12 cellular contexts compared by ENCODE assay signal in genomic region chr19:15265214-15265613, GRCh38. TPM values are rescaled to one million over a fixed set of nuclear protein-coding genes. Genes with fewer than 3 reads are reported as not detected.
A peak's percentile ranks its signal among the peaks of the same experiment; 100 is the strongest.
DNase-seq lines count a peak whose midpoint lies in the region; ATAC-seq and TF ChIP-seq lines count a peak whose summit lies in the region.
"Had no signal": no experiment of that assay in that cellular context is flagged by ENCODE, and none has a peak within 500 bp of the region (broad histone marks: within the 10 kb centered on the region; RNA-seq: fewer than 3 reads in every experiment).

No MANE protein-coding gene starts in this region.

- no peaks in the 10 kb centered on the region for H3K9me3 Mint-ChIP-seq in activated T-cell treated with anti-CD3 and anti-CD28 coated beads, Interleukin-2, amount 50 U/mL, for 72 hours
- H3K9me3 Mint-ChIP-seq in endothelial cell (ENCODE audit: unreplicated experiment) = no peaks in the 10 kb centered on the region
- H3K9me3 Mint-ChIP-seq in osteocyte (ENCODE audit: unreplicated experiment) = no peaks in the 10 kb centered on the region
- H3K9me3 Mint-ChIP-seq: type B pancreatic cell had no signal

- H3K4me3 Mint-ChIP-seq in activated T-cell treated with anti-CD3 and anti-CD28 coated beads, Interleukin-2, amount 50 U/mL, for 72 hours = no peak overlapping the region
- H3K4me3 Mint-ChIP-seq in endothelial cell (ENCODE audit: unreplicated experiment) (peak overlapping the region; percentile 62), osteocyte (ENCODE audit: unreplicated experiment) (no peak overlapping the region), T-helper 17 cell (no peak overlapping the region)
- H3K4me3 Mint-ChIP-seq: type B pancreatic cell had no signal

- 67 to 75% methylated on average over 15 to 16 of the region's 16 CpGs for WGBS in tibial nerve, 2 donors

- peak overlapping the region; percentile 58 for H3K27ac Mint-ChIP-seq in activated T-cell treated with anti-CD3 and anti-CD28 coated beads, Interleukin-2, amount 50 U/mL, for 72 hours
- H3K27ac Mint-ChIP-seq in endothelial cell (ENCODE audit: unreplicated experiment) (peak overlapping the region; percentile 48), osteocyte (ENCODE audit: unreplicated experiment) (peak overlapping the region; percentile 90), T-helper 17 cell (no peak overlapping the region)
- H3K27ac Mint-ChIP-seq: type B pancreatic cell had no signal

- no peak for TF ChIP-seq EP300 in tibial nerve (IDR thresholded peaks at IDR 0.05)

- peaks cover 4 to 83% (median 9%) of the 10 kb centered on the region in 3 donors for H3K36me3 ChIP-seq in tibial nerve

- peak overlapping the region; percentile 16 to 82 (median 67) for H3K27ac ChIP-seq in tibial nerve

- H3K9me3 ChIP-seq in tibial nerve (no peaks in the 10 kb centered on the region), T-helper 17 cell (ENCODE audit: control insufficient read depth, low read length, poor library complexity, severe bottlenecking) (no peaks in the 10 kb centered on the region)

- peaks cover 19% of the 10 kb centered on the region for H3K4me1 Mint-ChIP-seq in activated T-cell treated with anti-CD3 and anti-CD28 coated beads, Interleukin-2, amount 50 U/mL, for 72 hours (ENCODE audit: low read depth)
- H3K4me1 Mint-ChIP-seq in endothelial cell (ENCODE audit: unreplicated experiment) (no peaks in the 10 kb centered on the region), osteocyte (ENCODE audit: unreplicated experiment) (peaks cover 63% of the 10 kb centered on the region), T-helper 17 cell (peaks cover 21% of the 10 kb centered on the region)

- H3K36me3 Mint-ChIP-seq in activated T-cell treated with anti-CD3 and anti-CD28 coated beads, Interleukin-2, amount 50 U/mL, for 72 hours (ENCODE audit: insufficient read depth in 2 of 2) = peaks cover 2 to 29% of the 10 kb centered on the region in 2 donors
- H3K36me3 Mint-ChIP-seq in endothelial cell (ENCODE audit: low read depth, unreplicated experiment) (peaks cover 52% of the 10 kb centered on the region), osteocyte (ENCODE audit: unreplicated experiment) (peaks cover 61% of the 10 kb centered on the region), T-helper 17 cell (ENCODE audit: low read depth) (peaks cover 7% of the 10 kb centered on the region)

- H3K4me3 ChIP-seq in tibial nerve = no peak overlapping the region

- peaks cover 15 to 80% (median 47%) of the 10 kb centered on the region in 4 donors for H3K4me1 ChIP-seq in tibial nerve

- H3K27me3 ChIP-seq in tibial nerve = no peaks in the 10 kb centered on the region

- no peak for DNase-seq in activated T-cell treated with anti-CD3 and anti-CD28 coated beads, Interleukin-2, amount 50 U/mL, for 72 hours
- DNase-seq in activated T-cell treated with anti-CD3 and anti-CD28 coated beads, Interleukin-2, amount 50 U/mL, for 1 hour = no peak
- DNase-seq in endothelial cell (ENCODE audit: low spot score) (no peak), osteocyte (ENCODE audit: extremely low spot score, unreplicated experiment) (no peak), tibial nerve (ENCODE audit: low spot score in 2 of 2) (no peak), T-helper 17 cell (no peak)
- no peak for DNase-seq in central memory CD4-positive, alpha-beta T cell
- DNase-seq: activated naive CD4-positive, alpha-beta T cell treated with Interleukin-2 at 50 U/mL for 16 hours; NK-92 treated with Interleukin-12 subunit alpha and Interleukin-12 subunit beta, amount 100 ng/mL, for 24 hours had no signal

- no peaks in the 10 kb centered on the region for H3K27me3 Mint-ChIP-seq in activated T-cell treated with anti-CD3 and anti-CD28 coated beads, Interleukin-2, amount 50 U/mL, for 72 hours (ENCODE audit: low read depth)
- H3K27me3 Mint-ChIP-seq in endothelial cell (ENCODE audit: unreplicated experiment) = peaks cover 7% of the 10 kb centered on the region
- H3K27me3 Mint-ChIP-seq in osteocyte (ENCODE audit: unreplicated experiment) = no peaks in the 10 kb centered on the region
- H3K27me3 Mint-ChIP-seq in T-helper 17 cell = no peaks in the 10 kb centered on the region
- H3K27me3 Mint-ChIP-seq: type B pancreatic cell had no signal

- TF ChIP-seq POLR2A in tibial nerve (IDR thresholded peaks at IDR 0.05) = no peak

- TF ChIP-seq CTCF in endothelial cell (IDR thresholded peaks at IDR 0.05; ENCODE audit: unreplicated experiment) = no peak
- no peak for TF ChIP-seq CTCF in osteocyte (IDR thresholded peaks at IDR 0.05)
- TF ChIP-seq CTCF in tibial nerve (IDR thresholded peaks at IDR 0.05) = no peak

- ATAC-seq in activated T-cell treated with anti-CD3 and anti-CD28 coated beads, Interleukin-2, amount 50 U/mL, for 72 hours (replicated peaks in 1 of 2) = no peak
- ATAC-seq in T-helper 17 cell (no peak), GM21619 (IDR thresholded peaks at IDR 0.05; ENCODE audit: unreplicated experiment) (no peak)

RNA-seq across cellular contexts. Expression of gene EPHX3, which starts 33.0 kb away (rescaled TPM):
- under 1 TPM; 0.16 to 0.62 TPM for total RNA-seq in activated T-cell treated with anti-CD3 and anti-CD28 coated beads, Interleukin-2, amount 50 U/mL, for 72 hours
- total RNA-seq in endothelial cell (ENCODE audit: unreplicated experiment) (1.6 TPM), osteocyte (not detected in 2 replicates), tibial nerve (under 1 TPM in 1 of 4 donors, not detected in 3; 0.20 TPM), T-helper 17 cell (not detected)
- total RNA-seq: pulmonary artery endothelial cell had no signal
